In genomic region chr11:33893711-33894401, GRCh38 we compare ENCODE assay signal across 8 cellular contexts. TPM values are rescaled to one million over a fixed set of nuclear protein-coding genes. Genes with fewer than 3 reads are reported as not detected.
DNase-seq lines count a peak whose midpoint lies in the region; ATAC-seq, FAIRE-seq and TF ChIP-seq lines count a peak whose summit lies in the region.

No MANE protein-coding gene starts in this region.

- no peak for TF ChIP-seq RAD21 in HepG2 (CRISPR knock-in tag; IDR thresholded peaks at IDR 0.05)

- intact Hi-C loops in right lobe of liver (cut with DNase I) = no loop called here
- intact Hi-C loops in HepG2 (cut with micrococcal nuclease; ENCODE audit: unreplicated experiment) = no loop called here
- intact Hi-C loops in heart left ventricle (cut with DNase I) = no loop called here
- intact Hi-C loops in Calu3 (cut with micrococcal nuclease; ENCODE audit: unreplicated experiment) = no loop called here

- H3K4me3 Mint-ChIP-seq in Calu3 (ENCODE audit: low read depth, unreplicated experiment) = no peak overlapping the region

- H3K4me1 Mint-ChIP-seq in Calu3 (ENCODE audit: low read depth, unreplicated experiment) = no peaks in the 10 kb centered on the region

- no peak for FAIRE-seq in HepG2 (lab: Jason Lieb, UNC)

- CTCF ChIA-PET in HepG2 (lab: Yijun Ruan, JAX; ENCODE audit: low intra/inter-chr PET ratio, low total read pairs) = no interaction called here
- CTCF ChIA-PET in Calu3 (lab: Charles Lee) = no interaction called here

- H3K9me3 ChIP-seq in right lobe of liver (no peaks in the 10 kb centered on the region), HepG2 (ENCODE audit: low read length) (no peaks in the 10 kb centered on the region), heart left ventricle (no peaks in the 10 kb centered on the region)

- peak overlapping the region in 1 of 3 donors; percentile 15 for H3K27ac ChIP-seq in right lobe of liver
- no peak overlapping the region for H3K27ac ChIP-seq in HepG2 (ENCODE audit: extremely low read length, insufficient read depth, low read length)
- peak overlapping the region in 2 of 12 donors; percentile 3 to 85 for H3K27ac ChIP-seq in heart left ventricle

- ATAC-seq in right lobe of liver (peak; percentile 46 to 67 (median 62)), HepG2 (no peak), HG03565 (IDR thresholded peaks at IDR 0.05; ENCODE audit: unreplicated experiment) (peak; percentile 78), heart left ventricle (peak in 3 of 4 donors; percentile 45 to 64 (median 63))

- H4K20me1 ChIP-seq in HepG2 (ENCODE audit: insufficient read depth, low read length) = no peaks in the 10 kb centered on the region

- H3K27me3 Mint-ChIP-seq in Calu3 (ENCODE audit: unreplicated experiment) = peaks cover 61% of the 10 kb centered on the region

- TF ChIP-seq POLR2A in right lobe of liver (IDR thresholded peaks at IDR 0.05) (no peak), HepG2 (IDR thresholded peaks at IDR 0.05; ENCODE audit: insufficient read depth in 1 of 2, low read depth in 2 of 2, low read length in 2 of 2) (no peak), heart left ventricle (IDR thresholded peaks at IDR 0.05) (no peak)

- H2AFZ ChIP-seq in HepG2 (ENCODE audit: low read length) = no peak overlapping the region

- in situ Hi-C loops in HepG2 (cut with HindIII; ENCODE audit: extremely low pct_ligation_motif_present, low pct_unique_long_range_greater_than_20kb) = no loop called here

- H3K27me3 ChIP-seq in right lobe of liver = no peaks in the 10 kb centered on the region
- H3K27me3 ChIP-seq in HepG2 (ENCODE audit: control insufficient read depth in 1 of 2, insufficient read depth in 2 of 2, low read length in 2 of 2) = peaks cover 0 to 28% of the 10 kb centered on the region in 2 experiments; a peak in 2 of 5 replicates
- no peaks in the 10 kb centered on the region for H3K27me3 ChIP-seq in heart left ventricle

- 45% methylated on average over 13 of the region's 14 CpGs for WGBS in right lobe of liver (ENCODE audit: insufficient coverage, low coverage, low lambda C conversion rate, missing lambda C conversion rate)
- WGBS in HepG2 (ENCODE audit: low lambda C conversion rate) = 64% methylated on average over 14 of the region's 14 CpGs
- 80 to 86% (median 85%) methylated on average over 14 of the region's 14 CpGs for WGBS in heart left ventricle, 4 donors

- H3K36me3 ChIP-seq in right lobe of liver (no peaks in the 10 kb centered on the region), HepG2 (replicated peaks in 1 of 2; ENCODE audit: control insufficient read depth in 1 of 2, insufficient read depth in 2 of 2, low read length in 2 of 2) (no peaks in the 10 kb centered on the region), heart left ventricle (no peaks in the 10 kb centered on the region)

- H3K27ac Mint-ChIP-seq in Calu3 (ENCODE audit: unreplicated experiment) = no peak overlapping the region

- no peaks in the 10 kb centered on the region for H3K79me2 ChIP-seq in HepG2 (ENCODE audit: insufficient read depth, low read length)

- no peak for TF ChIP-seq EP300 in HepG2 (IDR thresholded peaks at IDR 0.05; ENCODE audit: low read depth in 2 of 2, low read length in 2 of 2)
- no peak for TF ChIP-seq EP300 in HepG2 (CRISPR knock-in tag; IDR thresholded peaks at IDR 0.05; ENCODE audit: borderline replicate concordance)

- no TSS peak for BruUV-seq in HepG2 (replicated peaks; lab: Mats Ljungman, UMichigan)
- BruUV-seq in Calu3 (replicated peaks; lab: Mats Ljungman, UMichigan) = no TSS peak

- POLR2A ChIA-PET in HepG2 (lab: Yijun Ruan, JAX) = no interaction called here

- DNase-seq in right lobe of liver (no peak), HepG2 (ENCODE audit: low spot score) (no peak), heart left ventricle (no peak), hippocampal formation (lab: John Stamatoyannopoulos, UW) (no peak), Calu3 (no peak)
- peak; percentile 49 to 59 for DNase-seq in activated CD4-positive, alpha-beta T cell treated with anti-CD3 and anti-CD28 coated beads, Interleukin-2, amount 50 U/mL, for 4 hours
- peak; percentile 84 for DNase-seq in stimulated activated CD8-positive, alpha-beta memory T cell treated with anti-CD3 and anti-CD28 coated beads, Interleukin-4, amount 100 ng/mL, for 48 hours

- no peaks in the 10 kb centered on the region for H3K4me1 ChIP-seq in right lobe of liver
- H3K4me1 ChIP-seq in HepG2 (ENCODE audit: insufficient read depth, low read length) = no peaks in the 10 kb centered on the region; the same call in 1 of the 2 replicates
- H3K4me1 ChIP-seq in heart left ventricle = peaks cover 0 to 67% (median 2%) of the 10 kb centered on the region in 12 donors

- H3K36me3 Mint-ChIP-seq in Calu3 (ENCODE audit: insufficient read depth, unreplicated experiment) = no peaks in the 10 kb centered on the region

- H3K4me3 ChIP-seq in right lobe of liver (no peak overlapping the region), HepG2 (replicated peaks in 1 of 3; ENCODE audit: insufficient read depth in 1 of 3, low read depth in 2 of 3, low read length in 3 of 3) (no peak overlapping the region), heart left ventricle (peak overlapping the region in 4 of 12 donors; percentile 3 to 46 (median 11))

- H3K9me3 Mint-ChIP-seq in Calu3 (ENCODE audit: low read depth, unreplicated experiment) = no peaks in the 10 kb centered on the region

- H3K9ac ChIP-seq in HepG2 (ENCODE audit: insufficient read depth, low read depth, low read length) = no peak overlapping the region

- no peak overlapping the region for H3K4me2 ChIP-seq in HepG2 (ENCODE audit: low read depth, low read length)

- no peak for TF ChIP-seq CTCF in right lobe of liver (IDR thresholded peaks at IDR 0.05)
- no peak for TF ChIP-seq CTCF in HepG2 (CRISPR knock-in tag; IDR thresholded peaks at IDR 0.05)
- TF ChIP-seq CTCF in heart left ventricle (IDR thresholded peaks at IDR 0.05) = no peak
- TF ChIP-seq CTCF in Calu3 (IDR thresholded peaks at IDR 0.05; ENCODE audit: unreplicated experiment) = no peak

TF ChIP-seq in HepG2, 621 proteins besides CTCF, POLR2A, EP300 and RAD21:
- no peak for TF ChIP-seq HMG20A (CRISPR knock-in tag; IDR thresholded peaks at IDR 0.05; ENCODE audit: borderline replicate concordance)
- no peak for TF ChIP-seq ZBTB3 (CRISPR knock-in tag; IDR thresholded peaks at IDR 0.05; ENCODE audit: borderline replicate concordance, low read depth)

RNA-seq across cellular contexts. Expression of gene LMO2, which starts 2.0 kb away (rescaled TPM):
- total RNA-seq in right lobe of liver (1 to 10 TPM; 3.6 to 7.6 (median 4.9) TPM), HepG2 (2016; rRNA removed; fragmentation: Illumina TruSeq; extraction: Trizol) (not detected in 2 replicates), heart left ventricle (10 to 100 TPM in 4 of 9 donors, 1 to 10 TPM in 5; 4.5 to 29.6 (median 8.7) TPM), Calu3 (2022) (0.38 and 1.3 TPM in 2 replicates)
- total RNA-seq in HepG2 (2016; cell fraction: cytosol; rRNA removed; fragmentation: Illumina TruSeq; extraction: Trizol; ENCODE audit: low read depth) = not detected in 2 replicates
- not detected in 2 replicates for total RNA-seq in HepG2 (2016; cell fraction: insoluble cytoplasmic fraction; rRNA removed; fragmentation: Illumina TruSeq; extraction: Trizol)
- total RNA-seq in HepG2 (2016; cell fraction: membrane; rRNA removed; fragmentation: Illumina TruSeq; extraction: Trizol) = not detected in 2 replicates
- total RNA-seq in HepG2 (2016; cell fraction: nucleus; rRNA removed; fragmentation: Illumina TruSeq; extraction: Trizol) = not detected in 2 replicates
- polyA plus RNA-seq in HepG2 (2011; rRNA removed) (not detected in 2 replicates), heart left ventricle (1 to 10 TPM; 7.9 to 9.6 TPM)
- polyA plus RNA-seq in HepG2 (2011; cell fraction: cytosol; rRNA removed) = not detected in 2 replicates
- not detected in 2 replicates for polyA plus RNA-seq in HepG2 (2011; cell fraction: nucleus; rRNA removed)
- not detected in 2 replicates for polyA plus RNA-seq in HepG2 (2012)
- polyA plus RNA-seq in HepG2 (2016; cell fraction: cytosol; fragmentation: Illumina TruSeq; extraction: Trizol; ENCODE audit: low read depth) = not detected in 2 replicates
- polyA plus RNA-seq in HepG2 (2016; cell fraction: insoluble cytoplasmic fraction; fragmentation: Illumina TruSeq; extraction: Trizol; ENCODE audit: low read depth) = not detected in 2 replicates
- not detected in 2 replicates for polyA plus RNA-seq in HepG2 (2016; cell fraction: membrane; fragmentation: Illumina TruSeq; extraction: Trizol; ENCODE audit: low read depth)
- polyA plus RNA-seq in HepG2 (2016; cell fraction: nucleus; fragmentation: Illumina TruSeq; extraction: Trizol; ENCODE audit: insufficient read depth, low read depth) = not detected in 2 replicates
- polyA minus RNA-seq in HepG2 (2011; rRNA and poly(A)+ RNA removed; ENCODE audit: low replicate concordance) = 0.28 and 0.30 TPM in 2 replicates
- polyA minus RNA-seq in HepG2 (2011; cell fraction: cytosol; rRNA and poly(A)+ RNA removed) = not detected in 2 replicates
- not detected in 2 replicates for polyA minus RNA-seq in HepG2 (2011; cell fraction: nucleus; rRNA and poly(A)+ RNA removed)

Comparison
In these comparisons a context has a peak if more than half of its experiments do, and no peak if none do; other contexts are left out.
1. DNase-seq: peak in activated CD4-positive, alpha-beta T cell treated with anti-CD3 and anti-CD28 coated beads, Interleukin-2, amount 50 U/mL, for 4 hours (2 of 2) and stimulated activated CD8-positive, alpha-beta memory T cell treated with anti-CD3 and anti-CD28 coated beads, Interleukin-4, amount 100 ng/mL, for 48 hours (single experiment); none in right lobe of liver (0 of 3), HepG2 (single experiment), heart left ventricle (0 of 5), hippocampal formation (0 of 2) and Calu3 (single experiment).